In genomic region chr1:191888996-191889622, GRCh38 we compare ENCODE assay signal across 12 cellular contexts.
A peak's percentile ranks its signal among the peaks of the same experiment; 100 is the strongest.
DNase-seq lines count a peak whose midpoint lies in the region; ATAC-seq, FAIRE-seq and TF ChIP-seq lines count a peak whose summit lies in the region.
"Had no signal": no experiment of that assay in that cellular context is flagged by ENCODE, and none has a peak within 500 bp of the region (broad histone marks: within the 10 kb centered on the region; RNA-seq: fewer than 3 reads in every experiment).

No MANE protein-coding gene starts in this region.

- peak; percentile 61 for ATAC-seq in HG03025 (IDR thresholded peaks at IDR 0.05; ENCODE audit: low FRiP score, unreplicated experiment)
- ATAC-seq: activated CD4-positive, CD25-positive, alpha-beta regulatory T cell treated with anti-CD3 and anti-CD28 coated beads, Interleukin-2, amount 50 U/mL, for 24 hours had no signal

- FAIRE-seq in GM12892 (lab: Jason Lieb, UNC): peak; percentile 51

- no peak for DNase-seq in GM12892 (ENCODE audit: insufficient read length)
- DNase-seq in RPMI8226: peak; percentile 14
- peak; percentile 29 for DNase-seq in left kidney (ENCODE audit: low read depth, low spot score)
- no peak for DNase-seq in NK-92 (lab: John Stamatoyannopoulos, UW; ENCODE audit: unreplicated experiment)
- no peak for DNase-seq in NCI-H1417 treated with DMSO at 0.1 percent for 48 hours (lab: John Stamatoyannopoulos, UW)
- DNase-seq in NCI-H187 treated with DMSO at 0.1 percent for 48 hours (lab: John Stamatoyannopoulos, UW): no peak
- no peak for DNase-seq in G401 (ENCODE audit: low spot score)
- DNase-seq: NCI-H2029; nephron progenitor cell; stimulated activated CD8-positive, alpha-beta memory T cell treated with anti-CD3 and anti-CD28 coated beads, Interleukin-4, amount 100 ng/mL, for 48 hours had no signal

- TF ChIP-seq POLR2A in GM12892 (IDR thresholded peaks at IDR 0.05; ENCODE audit: low read depth, low read length): no peak

- in situ Hi-C loops in G401 (cut with HindIII; ENCODE audit: low sequenced_read_pairs): no loop called here

Comparison
In these comparisons a context has a peak if more than half of its experiments do, and no peak if none do; other contexts are left out.
1. DNase-seq: peak in RPMI8226 (single experiment) and left kidney (single experiment); none in GM12892 (single experiment), NK-92 (single experiment), NCI-H1417 treated with DMSO at 0.1 percent for 48 hours (single experiment), NCI-H187 treated with DMSO at 0.1 percent for 48 hours (single experiment) and G401 (single experiment).